In genomic region chr20:64064145-64064698, GRCh38 we compare ENCODE assay signal across 8 cellular contexts. TPM values are rescaled to one million over a fixed set of nuclear protein-coding genes. Genes with fewer than 3 reads are reported as not detected.
A peak's percentile ranks its signal among the peaks of the same experiment; 100 is the strongest.
DNase-seq lines count a peak whose midpoint lies in the region; ATAC-seq and TF ChIP-seq lines count a peak whose summit lies in the region.

No MANE protein-coding gene starts in this region.

- H3K4me3 Mint-ChIP-seq in Caco-2 (ENCODE audit: unreplicated experiment) = peak overlapping the region; percentile 81
- peak overlapping the region; percentile 85 to 91 for H3K4me3 Mint-ChIP-seq in effector memory CD8-positive, alpha-beta T cell

- H3K27me3 Mint-ChIP-seq in Caco-2 (ENCODE audit: insufficient read depth, unreplicated experiment) = no peaks in the 10 kb centered on the region
- H3K27me3 Mint-ChIP-seq in effector memory CD8-positive, alpha-beta T cell = no peaks in the 10 kb centered on the region

- no peaks in the 10 kb centered on the region for H3K9me3 Mint-ChIP-seq in Caco-2 (ENCODE audit: unreplicated experiment)
- H3K9me3 Mint-ChIP-seq in effector memory CD8-positive, alpha-beta T cell = no peaks in the 10 kb centered on the region

- CTCF ChIA-PET in Caco-2 (lab: Charles Lee) = interaction anchor here (0.6 to 1.0 kb wide), 3 partner anchors 25 to 526 kb away, joined by 3 to 8 read pairs (median 3); no protein-coding TSS in a partner anchor

- H3K27ac Mint-ChIP-seq in Caco-2 (ENCODE audit: unreplicated experiment) = peak overlapping the region; percentile 16
- H3K27ac Mint-ChIP-seq in effector memory CD8-positive, alpha-beta T cell = peak overlapping the region; percentile 90 to 91

- peaks cover 21% of the 10 kb centered on the region for H3K4me1 Mint-ChIP-seq in Caco-2 (ENCODE audit: low read depth, unreplicated experiment)
- peaks cover 33 to 42% of the 10 kb centered on the region in 2 donors for H3K4me1 Mint-ChIP-seq in effector memory CD8-positive, alpha-beta T cell (ENCODE audit: low read depth in 2 of 2)

- no peaks in the 10 kb centered on the region for H3K36me3 Mint-ChIP-seq in Caco-2 (ENCODE audit: insufficient read depth, unreplicated experiment)
- H3K36me3 Mint-ChIP-seq in effector memory CD8-positive, alpha-beta T cell (ENCODE audit: insufficient read depth) = peaks cover 15% of the 10 kb centered on the region

- intact Hi-C loops in Caco-2 (cut with micrococcal nuclease; ENCODE audit: unreplicated experiment) = loop anchor here (10.0 kb wide), 1 partner anchor 169 kb away; the partner anchor contains the start of gene DNAJC5

- H3K9me3 ChIP-seq in Caco-2 (no peaks in the 10 kb centered on the region), neutrophil (no peaks in the 10 kb centered on the region)

- H3K4me3 ChIP-seq in Caco-2 (ENCODE audit: low read depth, low read length) (peak overlapping the region; percentile 74; the same call in 1 of the 2 replicates), NB4 (ENCODE audit: low read depth, low read length) (no peak overlapping the region), neutrophil (ENCODE audit: low read depth in 1 of 2, low read length in 1 of 2) (peak overlapping the region in 1 of 2 experiments; percentile 70)

- H3K27me3 ChIP-seq in Caco-2 (replicated peaks; ENCODE audit: control insufficient read depth, insufficient read depth, low read length) = no peaks in the 10 kb centered on the region
- peaks cover 19% of the 10 kb centered on the region for H3K27me3 ChIP-seq in neutrophil

- H3K36me3 ChIP-seq in Caco-2 (ENCODE audit: control insufficient read depth, insufficient read depth, low read length) (no peaks in the 10 kb centered on the region), neutrophil (no peaks in the 10 kb centered on the region)

- no peak for ATAC-seq in effector memory CD8-positive, alpha-beta T cell (replicated peaks)
- ATAC-seq in HG03280 (IDR thresholded peaks at IDR 0.05; ENCODE audit: unreplicated experiment) = no peak
- ATAC-seq in HG03139 (IDR thresholded peaks at IDR 0.05; ENCODE audit: unreplicated experiment) = no peak

- no peak for TF ChIP-seq CTCF in Caco-2 (IDR thresholded peaks at IDR 0.05; ENCODE audit: insufficient read depth in 1 of 2, low read depth in 1 of 2, low read length in 1 of 2, severe bottlenecking in 1 of 2, unreplicated experiment in 1 of 2)
- no peak for TF ChIP-seq CTCF in NB4 (IDR thresholded peaks at IDR 0.05; ENCODE audit: low read depth, low read length)
- no peak for TF ChIP-seq CTCF in neutrophil (IDR thresholded peaks at IDR 0.05)

- peak overlapping the region; percentile 23 for H3K27ac ChIP-seq in neutrophil

- no peak for DNase-seq in Caco-2
- DNase-seq in NB4 (ENCODE audit: low read depth) = peak; percentile 37
- DNase-seq in effector memory CD8-positive, alpha-beta T cell = no peak
- no peak for DNase-seq in effector CD8-positive, alpha-beta T cell (lab: John Stamatoyannopoulos, UW)
- DNase-seq in NCI-H1048 (lab: John Stamatoyannopoulos, UW) = no peak

- no peak for TF ChIP-seq POLR2A in NB4 (IDR thresholded peaks at IDR 0.05; ENCODE audit: extremely low read depth, insufficient read length)

- H3K4me1 ChIP-seq in Caco-2 (peaks cover 14% of the 10 kb centered on the region), neutrophil (ENCODE audit: control insufficient read depth in 1 of 2, insufficient read depth in 1 of 2, low read depth in 1 of 2, low read length in 1 of 2) (peaks cover 32 to 52% of the 10 kb centered on the region in 2 experiments)

- BruUV-seq in Caco-2 (replicated peaks; lab: Mats Ljungman, UMichigan) = no TSS peak

- POLR2A ChIA-PET in Caco-2 (lab: Charles Lee) = no interaction called here

RNA-seq across cellular contexts. Expression of gene TCEA2, which starts 1.2 kb away (rescaled TPM):
- 39.9 and 48.3 TPM in 2 replicates for total RNA-seq in Caco-2 (2022)

RNA-seq across cellular contexts. Expression of gene SOX18, which starts 14.8 kb away (rescaled TPM):
- 0.44 and 0.84 TPM in 2 replicates for total RNA-seq in Caco-2 (2022)

RNA-seq across cellular contexts. Expression of gene RGS19, which starts 15.1 kb away (rescaled TPM):
- 29.3 and 34.3 TPM in 2 replicates for total RNA-seq in Caco-2 (2022)

RNA-seq across cellular contexts. Expression of gene OPRL1, which starts 15.7 kb away (rescaled TPM):
- 0.51 and 0.59 TPM in 2 replicates for total RNA-seq in Caco-2 (2022)

RNA-seq across cellular contexts. Expression of gene LKAAEAR1, which starts 20.0 kb away (rescaled TPM):
- total RNA-seq in Caco-2 (2022) = not detected in 2 replicates
